8 cellular contexts compared by ENCODE assay signal in the genomic region with DNA sequence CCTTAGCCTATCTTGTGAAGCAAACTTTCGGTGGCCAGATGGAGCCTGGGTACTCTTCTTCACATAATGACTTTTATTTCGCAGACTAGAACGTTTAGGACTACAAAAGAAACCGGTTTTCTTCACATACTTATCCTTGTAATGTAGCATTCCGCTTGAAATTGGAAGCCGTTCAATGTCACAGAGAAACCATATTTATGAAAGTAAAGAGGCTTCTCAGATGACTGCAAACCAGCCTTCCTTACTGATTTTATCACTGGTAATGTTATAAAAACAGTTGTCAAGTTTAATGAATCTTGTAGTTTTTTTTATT.
DNase-seq lines count a peak whose midpoint lies in the region; TF ChIP-seq lines count a peak whose summit lies in the region.

No MANE protein-coding gene starts in this region.

- intact Hi-C loops in adrenal gland (cut with DNase I) = no loop called here

- DNase-seq in DMS79 treated with DMSO at 0.1 percent for 48 hours (lab: John Stamatoyannopoulos, UW) = peak; percentile 18
- DNase-seq in DMS79 (lab: John Stamatoyannopoulos, UW) = no peak
- DNase-seq in adrenal gland = no peak
- DNase-seq in kidney epithelial cell (ENCODE audit: low read depth) = no peak
- DNase-seq in mucosa of gallbladder (ENCODE audit: low spot score) = no peak
- no peak for DNase-seq in NCI-H1436 (lab: John Stamatoyannopoulos, UW)
- DNase-seq in HAP-1 (ENCODE audit: low spot score in 2 of 2) = no peak

- H3K9me3 ChIP-seq in adrenal gland (replicated peaks in 1 of 3) (no peaks in the 10 kb centered on the region), subcutaneous abdominal adipose tissue (ENCODE audit: control insufficient read depth in 5 of 5, low read length in 5 of 5) (no peaks in the 10 kb centered on the region), HAP-1 (no peaks in the 10 kb centered on the region; the same call in 1 of the 2 replicates)

- H3K4me1 ChIP-seq in adrenal gland (replicated peaks in 1 of 2) (no peaks in the 10 kb centered on the region), subcutaneous abdominal adipose tissue (ENCODE audit: control insufficient read depth in 5 of 5, insufficient read depth in 5 of 5, low read length in 5 of 5) (peaks cover 6 to 10% (median 9%) of the 10 kb centered on the region in 5 donors), HAP-1 (no peaks in the 10 kb centered on the region)

- H3K27ac ChIP-seq in adrenal gland = peak overlapping the region in 4 of 5 donors; percentile 62 to 90 (median 79)
- H3K27ac ChIP-seq in subcutaneous abdominal adipose tissue (ENCODE audit: low read depth, low read length) = peak overlapping the region; percentile 73

- 15 to 22% (median 21%) methylated on average over 6 of the region's 6 CpGs for WGBS in adrenal gland, 4 donors

- TF ChIP-seq CTCF in adrenal gland (IDR thresholded peaks at IDR 0.05) (no peak), kidney epithelial cell (IDR thresholded peaks at IDR 0.05; ENCODE audit: insufficient read depth, low read length, poor library complexity, severe bottlenecking) (no peak)

- H3K4me3 ChIP-seq in adrenal gland (peak overlapping the region in 2 of 4 donors; percentile 55 to 61), kidney epithelial cell (ENCODE audit: low read depth, low read length) (peak overlapping the region; percentile 53), subcutaneous abdominal adipose tissue (ENCODE audit: low read depth in 1 of 5, low read length in 5 of 5) (peak overlapping the region; percentile 51 to 72 (median 61)), HAP-1 (no peak overlapping the region)

- TF ChIP-seq POLR2A in adrenal gland (IDR thresholded peaks at IDR 0.05) = no peak

- H3K36me3 ChIP-seq in adrenal gland (replicated peaks in 1 of 2) = no peaks in the 10 kb centered on the region
- H3K36me3 ChIP-seq in kidney epithelial cell (ENCODE audit: control insufficient read depth, insufficient read depth, low read length) = no peaks in the 10 kb centered on the region
- no peaks in the 10 kb centered on the region for H3K36me3 ChIP-seq in subcutaneous abdominal adipose tissue (ENCODE audit: control insufficient read depth in 5 of 5, insufficient read depth in 5 of 5, low read length in 5 of 5)
- no peaks in the 10 kb centered on the region for H3K36me3 ChIP-seq in HAP-1 (replicated peaks)

- in situ Hi-C loops in HAP-1 (cut with MboI; ENCODE audit: low sequenced_read_pairs) = no loop called here

- H3K27me3 ChIP-seq in adrenal gland (no peaks in the 10 kb centered on the region), kidney epithelial cell (ENCODE audit: control insufficient read depth, insufficient read depth, low read length) (no peaks in the 10 kb centered on the region), subcutaneous abdominal adipose tissue (ENCODE audit: control insufficient read depth in 5 of 5, insufficient read depth in 4 of 5, low read length in 5 of 5) (no peaks in the 10 kb centered on the region), HAP-1 (ENCODE audit: low read depth) (no peaks in the 10 kb centered on the region)

- H3K9ac ChIP-seq in subcutaneous abdominal adipose tissue (ENCODE audit: low read length in 5 of 5) = peak overlapping the region in 1 of 5 donors; percentile 75
